ENCODE assay signal across 1 cellular context in the genomic region with DNA sequence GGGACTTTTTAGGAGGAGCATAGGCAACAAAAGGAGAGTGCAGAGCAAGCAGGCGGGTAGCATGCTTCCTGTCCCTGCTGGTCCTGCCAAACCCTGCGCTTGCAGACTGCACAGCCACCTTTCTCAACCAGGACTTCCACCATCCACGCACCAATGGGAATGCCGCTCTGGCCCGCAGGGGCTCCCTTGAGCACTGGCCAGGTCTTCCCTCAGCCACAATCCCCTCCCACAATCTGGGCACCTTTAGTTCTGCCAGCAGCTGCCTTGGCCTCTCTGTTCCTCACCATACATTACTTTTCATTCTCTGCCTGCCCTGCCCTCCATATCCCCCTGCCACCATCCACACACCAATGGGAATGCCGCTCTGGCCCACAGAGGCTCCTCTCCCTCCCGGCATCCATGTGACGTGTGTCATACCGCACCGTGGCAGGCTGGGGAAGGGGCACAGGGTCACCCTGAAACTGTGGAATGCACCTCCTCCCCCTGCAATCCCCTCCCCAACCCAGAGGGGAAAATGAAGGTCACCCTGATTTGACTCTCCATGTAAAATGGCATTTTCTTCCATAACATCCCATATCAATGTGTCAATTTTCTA.
TF ChIP-seq lines count a peak whose summit lies in the region.

No MANE protein-coding gene starts in this region.

TF ChIP-seq in WTC11, 78 proteins besides CTCF, POLR2A, EP300 and RAD21 (continued from another document):
- TF ChIP-seq, protein P1, sequence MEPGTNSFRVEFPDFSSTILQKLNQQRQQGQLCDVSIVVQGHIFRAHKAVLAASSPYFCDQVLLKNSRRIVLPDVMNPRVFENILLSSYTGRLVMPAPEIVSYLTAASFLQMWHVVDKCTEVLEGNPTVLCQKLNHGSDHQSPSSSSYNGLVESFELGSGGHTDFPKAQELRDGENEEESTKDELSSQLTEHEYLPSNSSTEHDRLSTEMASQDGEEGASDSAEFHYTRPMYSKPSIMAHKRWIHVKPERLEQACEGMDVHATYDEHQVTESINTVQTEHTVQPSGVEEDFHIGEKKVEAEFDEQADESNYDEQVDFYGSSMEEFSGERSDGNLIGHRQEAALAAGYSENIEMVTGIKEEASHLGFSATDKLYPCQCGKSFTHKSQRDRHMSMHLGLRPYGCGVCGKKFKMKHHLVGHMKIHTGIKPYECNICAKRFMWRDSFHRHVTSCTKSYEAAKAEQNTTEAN (CRISPR knock-in tag; IDR thresholded peaks at IDR 0.05), result no peak
- TF ChIP-seq ZNF121 (CRISPR knock-in tag; IDR thresholded peaks at IDR 0.05) (no peak), TEAD4 (CRISPR knock-in tag; IDR thresholded peaks at IDR 0.05) (no peak), SMAD4 (CRISPR knock-in tag; IDR thresholded peaks at IDR 0.05) (no peak)
- TF ChIP-seq, protein P2, sequence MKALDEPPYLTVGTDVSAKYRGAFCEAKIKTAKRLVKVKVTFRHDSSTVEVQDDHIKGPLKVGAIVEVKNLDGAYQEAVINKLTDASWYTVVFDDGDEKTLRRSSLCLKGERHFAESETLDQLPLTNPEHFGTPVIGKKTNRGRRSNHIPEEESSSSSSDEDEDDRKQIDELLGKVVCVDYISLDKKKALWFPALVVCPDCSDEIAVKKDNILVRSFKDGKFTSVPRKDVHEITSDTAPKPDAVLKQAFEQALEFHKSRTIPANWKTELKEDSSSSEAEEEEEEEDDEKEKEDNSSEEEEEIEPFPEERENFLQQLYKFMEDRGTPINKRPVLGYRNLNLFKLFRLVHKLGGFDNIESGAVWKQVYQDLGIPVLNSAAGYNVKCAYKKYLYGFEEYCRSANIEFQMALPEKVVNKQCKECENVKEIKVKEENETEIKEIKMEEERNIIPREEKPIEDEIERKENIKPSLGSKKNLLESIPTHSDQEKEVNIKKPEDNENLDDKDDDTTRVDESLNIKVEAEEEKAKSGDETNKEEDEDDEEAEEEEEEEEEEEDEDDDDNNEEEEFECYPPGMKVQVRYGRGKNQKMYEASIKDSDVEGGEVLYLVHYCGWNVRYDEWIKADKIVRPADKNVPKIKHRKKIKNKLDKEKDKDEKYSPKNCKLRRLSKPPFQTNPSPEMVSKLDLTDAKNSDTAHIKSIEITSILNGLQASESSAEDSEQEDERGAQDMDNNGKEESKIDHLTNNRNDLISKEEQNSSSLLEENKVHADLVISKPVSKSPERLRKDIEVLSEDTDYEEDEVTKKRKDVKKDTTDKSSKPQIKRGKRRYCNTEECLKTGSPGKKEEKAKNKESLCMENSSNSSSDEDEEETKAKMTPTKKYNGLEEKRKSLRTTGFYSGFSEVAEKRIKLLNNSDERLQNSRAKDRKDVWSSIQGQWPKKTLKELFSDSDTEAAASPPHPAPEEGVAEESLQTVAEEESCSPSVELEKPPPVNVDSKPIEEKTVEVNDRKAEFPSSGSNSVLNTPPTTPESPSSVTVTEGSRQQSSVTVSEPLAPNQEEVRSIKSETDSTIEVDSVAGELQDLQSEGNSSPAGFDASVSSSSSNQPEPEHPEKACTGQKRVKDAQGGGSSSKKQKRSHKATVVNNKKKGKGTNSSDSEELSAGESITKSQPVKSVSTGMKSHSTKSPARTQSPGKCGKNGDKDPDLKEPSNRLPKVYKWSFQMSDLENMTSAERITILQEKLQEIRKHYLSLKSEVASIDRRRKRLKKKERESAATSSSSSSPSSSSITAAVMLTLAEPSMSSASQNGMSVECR (CRISPR knock-in tag; IDR thresholded peaks at IDR 0.05; ENCODE audit: borderline replicate concordance), result no peak
